Comparison of ENCODE assay signal across 33 cellular contexts in the genomic region with DNA sequence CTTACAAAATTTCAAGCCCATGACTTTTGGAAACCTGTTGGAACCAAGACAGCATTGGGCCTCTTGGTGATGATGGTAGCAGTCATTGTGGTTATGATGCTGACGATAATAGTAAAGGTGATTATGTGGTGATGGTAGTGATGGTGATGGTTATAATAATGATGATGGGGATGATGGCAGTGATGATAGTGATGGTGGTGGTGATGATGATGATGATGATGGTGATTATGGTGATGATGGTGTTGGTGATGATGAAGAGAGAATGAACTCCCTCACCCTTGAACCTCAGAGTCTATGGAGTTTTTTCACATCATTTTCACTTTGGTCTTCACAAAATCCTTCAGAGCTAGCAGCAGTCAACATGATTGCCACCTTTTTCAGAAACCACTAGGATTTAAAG.
A peak's percentile ranks its signal among the peaks of the same experiment; 100 is the strongest.
DNase-seq lines count a peak whose midpoint lies in the region; ATAC-seq, FAIRE-seq and TF ChIP-seq lines count a peak whose summit lies in the region.
"Had no signal": no experiment of that assay in that cellular context is flagged by ENCODE, and none has a peak within 500 bp of the region (broad histone marks: within the 10 kb centered on the region; RNA-seq: fewer than 3 reads in every experiment).

No MANE protein-coding gene starts in this region.

- no peaks in the 10 kb centered on the region for H3K27me3 ChIP-seq in HepG2 (ENCODE audit: control insufficient read depth in 1 of 2, insufficient read depth in 2 of 2, low read length in 2 of 2)
- H3K27me3 ChIP-seq in right lobe of liver = no peaks in the 10 kb centered on the region
- H3K27me3 ChIP-seq in dorsolateral prefrontal cortex = peaks cover 0 to 4% (median 0%) of the 10 kb centered on the region in 45 donors
- H3K27me3 ChIP-seq: BE2C; BLaER1; BLaER1 treated with 17β-estradiol and CSF1 and Interleukin-3, amounts not matched to agents 10 nM and 100 nM had no signal

- BruUV-seq in HepG2 (replicated peaks; lab: Mats Ljungman, UMichigan) = no TSS peak

- no peaks in the 10 kb centered on the region for H3K79me2 ChIP-seq in HepG2 (ENCODE audit: insufficient read depth, low read length)

- no peak overlapping the region for H3K4me2 ChIP-seq in HepG2 (ENCODE audit: low read depth, low read length)
- H3K4me2 ChIP-seq: A549; BLaER1; BLaER1 treated with 17β-estradiol and CSF1 and Interleukin-3, amounts not matched to agents 10 nM and 100 nM had no signal

- CTCF ChIA-PET in HepG2 (lab: Yijun Ruan, JAX; ENCODE audit: low intra/inter-chr PET ratio, low total read pairs) = no interaction called here
- CTCF ChIA-PET in HEK293 (lab: Yijun Ruan, JAX) = no interaction called here

- no peak overlapping the region for H2AFZ ChIP-seq in HepG2 (ENCODE audit: low read length)

- POLR2A ChIA-PET in HepG2 (lab: Yijun Ruan, JAX) = no interaction called here
- POLR2A ChIA-PET in HEK293 (lab: Yijun Ruan, JAX) = no interaction called here

- DNase-seq in HepG2 (ENCODE audit: low spot score) (no peak), right lobe of liver (no peak), HTR-8/SVneo (ENCODE audit: insufficient read length, low spot score) (no peak), urothelium cell line (ENCODE audit: low spot score) (no peak), putamen (ENCODE audit: low spot score) (no peak), dorsolateral prefrontal cortex (no peak), kidney tubule cell (ENCODE audit: low spot score) (no peak)
- DNase-seq: 8988T; ACHN; AML-193; BE2C; C1 segment of cervical spinal cord; Caco-2; Calu3; CD4-positive, alpha-beta memory T cell; CD4-positive, alpha-beta T cell; CD4-positive, CD25-positive, alpha-beta regulatory T cell; CD8-positive, alpha-beta memory T cell; CD8-positive, alpha-beta T cell; COR-L47; DMS 273 treated with DMSO at 0.1 percent for 48 hours; DMS153; DMS53; DND-41; EL had no signal

- no peak overlapping the region for H3K27ac ChIP-seq in HepG2 (ENCODE audit: extremely low read length, insufficient read depth, low read length)
- H3K27ac ChIP-seq in right lobe of liver = no peak overlapping the region
- no peak overlapping the region for H3K27ac ChIP-seq in HEK293 (ENCODE audit: extremely low read depth, low read depth, low read length)
- H3K27ac ChIP-seq in dorsolateral prefrontal cortex = no peak overlapping the region
- H3K27ac ChIP-seq: 22Rv1; A549; BLaER1; BLaER1 treated with 17β-estradiol and CSF1 and Interleukin-3, amounts not matched to agents 10 nM and 100 nM; C4-2B had no signal

- H3K36me3 ChIP-seq in HepG2 (replicated peaks in 1 of 2; ENCODE audit: control insufficient read depth in 1 of 2, insufficient read depth in 2 of 2, low read length in 2 of 2) (no peaks in the 10 kb centered on the region), right lobe of liver (no peaks in the 10 kb centered on the region), HEK293 (ENCODE audit: control insufficient read depth in 2 of 2, insufficient read depth in 1 of 2, low read length in 2 of 2) (no peaks in the 10 kb centered on the region)
- H3K36me3 ChIP-seq: BE2C; BLaER1; BLaER1 treated with 17β-estradiol and CSF1 and Interleukin-3, amounts not matched to agents 10 nM and 100 nM had no signal

- no peaks in the 10 kb centered on the region for H3K4me1 ChIP-seq in HepG2 (ENCODE audit: insufficient read depth, low read length)
- H3K4me1 ChIP-seq in right lobe of liver = no peaks in the 10 kb centered on the region
- no peaks in the 10 kb centered on the region for H3K4me1 ChIP-seq in HEK293 (ENCODE audit: control insufficient read depth, insufficient read depth, low read length)
- H3K4me1 ChIP-seq: A549; BE2C; BLaER1; BLaER1 treated with 17β-estradiol and CSF1 and Interleukin-3, amounts not matched to agents 10 nM and 100 nM; Caco-2 had no signal

- H4K20me1 ChIP-seq in HepG2 (ENCODE audit: insufficient read depth, low read length) = no peaks in the 10 kb centered on the region
- H4K20me1 ChIP-seq: BLaER1; BLaER1 treated with 17β-estradiol and CSF1 and Interleukin-3, amounts not matched to agents 10 nM and 100 nM had no signal

- H3K9ac ChIP-seq in HepG2 (ENCODE audit: insufficient read depth, low read depth, low read length) = no peak overlapping the region
- H3K9ac ChIP-seq: BLaER1; BLaER1 treated with 17β-estradiol and CSF1 and Interleukin-3, amounts not matched to agents 10 nM and 100 nM had no signal

- no peak for TF ChIP-seq RAD21 in HepG2 (CRISPR knock-in tag; IDR thresholded peaks at IDR 0.05)

- TF ChIP-seq EP300 in HepG2 (IDR thresholded peaks at IDR 0.05; ENCODE audit: low read depth in 2 of 2, low read length in 2 of 2) (no peak), HepG2 (CRISPR knock-in tag; IDR thresholded peaks at IDR 0.05; ENCODE audit: borderline replicate concordance) (no peak)

- H3K9me3 ChIP-seq in HepG2 (ENCODE audit: low read length) (peaks cover 16% of the 10 kb centered on the region), right lobe of liver (no peaks in the 10 kb centered on the region), HEK293 (ENCODE audit: control insufficient read depth, insufficient read depth, low read depth, low read length) (no peaks in the 10 kb centered on the region)
- H3K9me3 ChIP-seq: A549; BE2C; BLaER1; BLaER1 treated with 17β-estradiol and CSF1 and Interleukin-3, amounts not matched to agents 10 nM and 100 nM; Caco-2 had no signal

- TF ChIP-seq POLR2A in HepG2 (IDR thresholded peaks at IDR 0.05; ENCODE audit: insufficient read depth in 1 of 2, low read depth in 2 of 2, low read length in 2 of 2) (no peak), right lobe of liver (IDR thresholded peaks at IDR 0.05) (no peak)

- intact Hi-C loops in HepG2 (cut with micrococcal nuclease; ENCODE audit: unreplicated experiment) (no loop called here), right lobe of liver (cut with DNase I) (no loop called here), dorsolateral prefrontal cortex (cut with DNase I) (no loop called here)

- WGBS in HepG2 (ENCODE audit: low lambda C conversion rate) = 27% methylated on average over 1 of the region's 1 CpG
- 77% methylated on average over 1 of the region's 1 CpG for WGBS in right lobe of liver (ENCODE audit: insufficient coverage, low coverage, low lambda C conversion rate, missing lambda C conversion rate)

- in situ Hi-C loops in HepG2 (cut with HindIII; ENCODE audit: extremely low pct_ligation_motif_present, low pct_unique_long_range_greater_than_20kb) = no loop called here

- FAIRE-seq in HepG2 (lab: Jason Lieb, UNC) (no peak), HTR-8/SVneo (lab: Jason Lieb, UNC) (peak; percentile 71), urothelium cell line (lab: Jason Lieb, UNC) (peak; percentile 68)
- FAIRE-seq: A204.1, A549, D721Med had no signal

- H3K4me3 ChIP-seq in HepG2 (replicated peaks in 1 of 3; ENCODE audit: insufficient read depth in 1 of 3, low read depth in 2 of 3, low read length in 3 of 3) (no peak overlapping the region), right lobe of liver (no peak overlapping the region), HEK293 (ENCODE audit: low read depth, low read length) (no peak overlapping the region), dorsolateral prefrontal cortex (no peak overlapping the region)
- H3K4me3 ChIP-seq: A549; BLaER1; BLaER1 treated with 17β-estradiol and CSF1 and Interleukin-3, amounts not matched to agents 10 nM and 100 nM had no signal

- no peak for TF ChIP-seq CTCF in HepG2 (CRISPR knock-in tag; IDR thresholded peaks at IDR 0.05)
- no peak for TF ChIP-seq CTCF in right lobe of liver (IDR thresholded peaks at IDR 0.05)
- TF ChIP-seq CTCF in HEK293 (tag by site-specific recombination; IDR thresholded peaks at IDR 0.05) = no peak
- TF ChIP-seq CTCF in dorsolateral prefrontal cortex (IDR thresholded peaks at IDR 0.05 in 54 of 56, conservative IDR thresholded peaks at IDR 0.05 in 2 of 56; ENCODE audit: low read depth in 1 of 56, partially characterized antibody in 56 of 56) = no peak

- no peak for ATAC-seq in HepG2
- no peak for ATAC-seq in right lobe of liver
- ATAC-seq: A549; CD8-positive, alpha-beta T cell had no signal

TF ChIP-seq in HepG2, 621 proteins besides CTCF, POLR2A, EP300 and RAD21 (continues in another document):
- TF ChIP-seq YY1 (IDR thresholded peaks at IDR 0.05; ENCODE audit: insufficient read depth, insufficient replicate concordance, low read depth, low read length) = no peak
- TF ChIP-seq, protein P1, sequence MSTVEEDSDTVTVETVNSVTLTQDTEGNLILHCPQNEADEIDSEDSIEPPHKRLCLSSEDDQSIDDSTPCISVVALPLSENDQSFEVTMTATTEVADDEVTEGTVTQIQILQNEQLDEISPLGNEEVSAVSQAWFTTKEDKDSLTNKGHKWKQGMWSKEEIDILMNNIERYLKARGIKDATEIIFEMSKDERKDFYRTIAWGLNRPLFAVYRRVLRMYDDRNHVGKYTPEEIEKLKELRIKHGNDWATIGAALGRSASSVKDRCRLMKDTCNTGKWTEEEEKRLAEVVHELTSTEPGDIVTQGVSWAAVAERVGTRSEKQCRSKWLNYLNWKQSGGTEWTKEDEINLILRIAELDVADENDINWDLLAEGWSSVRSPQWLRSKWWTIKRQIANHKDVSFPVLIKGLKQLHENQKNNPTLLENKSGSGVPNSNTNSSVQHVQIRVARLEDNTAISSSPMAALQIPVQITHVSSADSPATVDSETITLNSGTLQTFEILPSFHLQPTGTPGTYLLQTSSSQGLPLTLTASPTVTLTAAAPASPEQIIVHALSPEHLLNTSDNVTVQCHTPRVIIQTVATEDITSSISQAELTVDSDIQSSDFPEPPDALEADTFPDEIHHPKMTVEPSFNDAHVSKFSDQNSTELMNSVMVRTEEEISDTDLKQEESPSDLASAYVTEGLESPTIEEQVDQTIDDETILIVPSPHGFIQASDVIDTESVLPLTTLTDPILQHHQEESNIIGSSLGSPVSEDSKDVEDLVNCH (CRISPR knock-in tag; IDR thresholded peaks at IDR 0.05) = no peak

TF ChIP-seq in HEK293, 187 proteins besides CTCF, POLR2A, EP300 and RAD21:
- TF ChIP-seq, protein P2, sequence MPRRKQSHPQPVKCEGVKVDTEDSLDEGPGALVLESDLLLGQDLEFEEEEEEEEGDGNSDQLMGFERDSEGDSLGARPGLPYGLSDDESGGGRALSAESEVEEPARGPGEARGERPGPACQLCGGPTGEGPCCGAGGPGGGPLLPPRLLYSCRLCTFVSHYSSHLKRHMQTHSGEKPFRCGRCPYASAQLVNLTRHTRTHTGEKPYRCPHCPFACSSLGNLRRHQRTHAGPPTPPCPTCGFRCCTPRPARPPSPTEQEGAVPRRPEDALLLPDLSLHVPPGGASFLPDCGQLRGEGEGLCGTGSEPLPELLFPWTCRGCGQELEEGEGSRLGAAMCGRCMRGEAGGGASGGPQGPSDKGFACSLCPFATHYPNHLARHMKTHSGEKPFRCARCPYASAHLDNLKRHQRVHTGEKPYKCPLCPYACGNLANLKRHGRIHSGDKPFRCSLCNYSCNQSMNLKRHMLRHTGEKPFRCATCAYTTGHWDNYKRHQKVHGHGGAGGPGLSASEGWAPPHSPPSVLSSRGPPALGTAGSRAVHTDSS (tag by site-specific recombination; IDR thresholded peaks at IDR 0.05) = peak; percentile 55; the same call in 1 of the 2 replicates
- no peak for TF ChIP-seq ZNF146 (tag by site-specific recombination; IDR thresholded peaks at IDR 0.05)
